ENCODE assay signal across 9 cellular contexts in the genomic region with DNA sequence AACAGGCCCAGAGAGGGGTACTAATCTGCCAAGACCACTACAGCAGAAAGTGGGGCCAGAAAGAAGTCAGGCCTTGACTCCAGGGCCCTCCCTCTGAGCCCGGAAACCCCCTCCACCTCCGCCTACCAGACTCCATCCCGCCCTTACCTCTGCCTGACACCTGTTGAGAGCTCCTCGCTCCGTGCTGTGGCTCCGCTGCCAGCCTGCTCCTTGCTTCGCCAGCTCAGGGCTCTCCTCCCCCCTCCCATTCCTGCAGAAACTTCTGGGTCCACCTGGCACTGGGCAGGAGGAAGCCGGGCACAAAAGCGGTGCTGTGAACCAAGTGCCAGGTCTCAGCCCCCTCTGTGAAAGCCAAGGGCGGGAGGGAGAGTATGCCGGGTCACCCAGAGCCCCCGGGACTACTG. TPM values are rescaled to one million over a fixed set of nuclear protein-coding genes. Genes with fewer than 3 reads are reported as not detected.
DNase-seq lines count a peak whose midpoint lies in the region; ATAC-seq, FAIRE-seq and TF ChIP-seq lines count a peak whose summit lies in the region.
"Had no signal": no experiment of that assay in that cellular context is flagged by ENCODE, and none has a peak within 500 bp of the region (broad histone marks: within the 10 kb centered on the region; RNA-seq: fewer than 3 reads in every experiment).

No MANE protein-coding gene starts in this region.

- peak; percentile 49 to 80 (median 70) for DNase-seq in CD4-positive, alpha-beta T cell
- peak; percentile 74 for DNase-seq in T-helper 22 cell (ENCODE audit: low read depth)
- no peak for DNase-seq in GM12878 (ENCODE audit: low read depth, low spot score)
- peak in 2 of 5 donors; percentile 45 to 48 for DNase-seq in ovary
- DNase-seq in RPMI8226: no peak
- no peak for DNase-seq in NCI-H2227 treated with DMSO at 0.1 percent for 48 hours (lab: John Stamatoyannopoulos, UW)
- no peak for DNase-seq in GM20000 (ENCODE audit: low spot score)

- intact Hi-C loops in CD4-positive, alpha-beta T cell (cut with DNase I, micrococcal nuclease): loop anchor here in 1 of 2 experiments (1.0 to 5.0 kb wide), 3 partner anchors 12 to 168 kb away; a partner anchor contains a TSS
- intact Hi-C loops in GM12878 (cut with micrococcal nuclease; ENCODE audit: unreplicated experiment): no loop called here
- intact Hi-C loops in ovary (cut with DNase I): no loop called here

- in situ Hi-C loops in GM12878 (cut with MboI): no loop called here

- SMC1A ChIA-PET in GM12878 (lab: Charles Lee; ENCODE audit: uncharacterized antibody, unreplicated experiment): interaction anchor here (1.0 to 4.9 kb wide), 6 partner anchors 11 to 126 kb away, joined by 3 to 37 read pairs (median 5); a partner anchor contains a TSS

- 2% methylated on average over 12 of the region's 12 CpGs for WGBS in GM12878 (ENCODE audit: insufficient coverage, insufficient replicate concordance, low lambda C conversion rate, missing lambda C conversion rate)
- WGBS in ovary, 3 donors: 65 to 79% (median 76%) methylated on average over 12 of the region's 12 CpGs

- no peak for TF ChIP-seq CTCF in CD4-positive, alpha-beta T cell (IDR thresholded peaks at IDR 0.05)
- no peak for TF ChIP-seq CTCF in GM12878 (IDR thresholded peaks at IDR 0.05 in 2 of 3, conservative IDR thresholded peaks at IDR 0.05 in 1 of 3; ENCODE audit: control insufficient read depth in 2 of 3, extremely low read depth in 1 of 3, insufficient read depth in 1 of 3, low read depth in 3 of 3, low read length in 3 of 3)
- no peak for TF ChIP-seq CTCF in ovary (IDR thresholded peaks at IDR 0.05)
- TF ChIP-seq CTCF in GM20000 (IDR thresholded peaks at IDR 0.05; ENCODE audit: extremely low read depth, missing control alignments): no peak

- H3K4me2 ChIP-seq in GM12878 (ENCODE audit: control insufficient read depth, insufficient read depth): peak overlapping the region; percentile 75

- H3K36me3 ChIP-seq in GM12878 (ENCODE audit: control insufficient read depth in 2 of 2, insufficient read depth in 2 of 2, low read length in 1 of 2) (peaks cover 3 to 13% of the 10 kb centered on the region in 2 experiments; a peak in 2 of 4 replicates), ovary (no peaks in the 10 kb centered on the region)

- no peaks in the 10 kb centered on the region for H4K20me1 ChIP-seq in GM12878 (ENCODE audit: control insufficient read depth, insufficient read depth)

- peak overlapping the region; percentile 57 for H3K9ac ChIP-seq in GM12878 (ENCODE audit: control insufficient read depth, insufficient read depth, low read length)

- H3K4me1 Mint-ChIP-seq in CD4-positive, alpha-beta T cell (ENCODE audit: low read depth): peaks cover 58% of the 10 kb centered on the region

- POLR2A ChIA-PET in CD4-positive, alpha-beta T cell (lab: Charles Lee): interaction anchor here (0.5 to 5.0 kb wide), 17 partner anchors 8 to 455 kb away, joined by 3 to 77 read pairs (median 6); a partner anchor contains a TSS
- POLR2A ChIA-PET in GM12878 (lab: Charles Lee): interaction anchor here (0.5 to 11.0 kb wide), 9 partner anchors 10 to 474 kb away, joined by 3 to 166 read pairs (median 4); a partner anchor contains a TSS

- 0 out of 2 replicates have a peak overlapping the region, but pooled peaks have one; percentile 5 for H3K4me3 ChIP-seq in GM12878
- no peak overlapping the region for H3K4me3 ChIP-seq in ovary

- H3K9me3 Mint-ChIP-seq in CD4-positive, alpha-beta T cell: no peaks in the 10 kb centered on the region

- no TSS peak for BruUV-seq in GM12878 (replicated peaks; lab: Mats Ljungman, UMichigan)

- no peaks in the 10 kb centered on the region for H3K27me3 Mint-ChIP-seq in CD4-positive, alpha-beta T cell

- no peaks in the 10 kb centered on the region for H3K9me3 ChIP-seq in CD4-positive, alpha-beta T cell (ENCODE audit: control insufficient read depth, low read length)
- no peaks in the 10 kb centered on the region for H3K9me3 ChIP-seq in GM12878 (replicated peaks; ENCODE audit: control insufficient read depth, insufficient read depth, low read length)
- no peaks in the 10 kb centered on the region for H3K9me3 ChIP-seq in ovary

- TF ChIP-seq RAD21 in GM12878 (IDR thresholded peaks at IDR 0.05; ENCODE audit: insufficient read depth, low read depth, low read length): no peak

- H2AFZ ChIP-seq in GM12878 (ENCODE audit: control insufficient read depth, low read depth, low read length): no peak overlapping the region

- H3K27ac ChIP-seq in CD4-positive, alpha-beta T cell (ENCODE audit: low read depth, low read length): peak overlapping the region; percentile 95
- H3K27ac ChIP-seq in GM12878 (ENCODE audit: control insufficient read depth, insufficient read depth): peak overlapping the region; percentile 90
- peak overlapping the region; percentile 7 to 86 for H3K27ac ChIP-seq in ovary
- H3K27ac ChIP-seq: C4-2B had no signal

- peaks cover 61% of the 10 kb centered on the region for H3K4me1 ChIP-seq in GM12878 (ENCODE audit: control insufficient read depth, insufficient read depth, low read length)
- H3K4me1 ChIP-seq in ovary (ENCODE audit: insufficient read depth): peaks cover 21% of the 10 kb centered on the region

- RAD21 ChIA-PET in GM12878 (lab: Charles Lee; ENCODE audit: unreplicated experiment): interaction anchor here (0.7 to 10.1 kb wide), 6 partner anchors 8 to 171 kb away, joined by 3 to 92 read pairs (median 6); a partner anchor contains a TSS

- no peak; the same call in 1 of the 2 replicates for TF ChIP-seq POLR2A in GM12878 (IDR thresholded peaks at IDR 0.05; ENCODE audit: low read depth, low read length)
- no peak for TF ChIP-seq POLR2A in ovary (IDR thresholded peaks at IDR 0.05)

- FAIRE-seq in GM12878 (lab: Jason Lieb, UNC): peak; percentile 69

- H3K27me3 ChIP-seq in CD4-positive, alpha-beta T cell (ENCODE audit: control insufficient read depth, insufficient read depth, low read length): no peaks in the 10 kb centered on the region
- H3K27me3 ChIP-seq in GM12878 (replicated peaks in 1 of 2; ENCODE audit: control insufficient read depth in 2 of 2, insufficient read depth in 2 of 2, low read length in 1 of 2) (no peaks in the 10 kb centered on the region), ovary (no peaks in the 10 kb centered on the region)

- peaks cover 27% of the 10 kb centered on the region for H3K36me3 Mint-ChIP-seq in CD4-positive, alpha-beta T cell (ENCODE audit: low read depth)

- peak overlapping the region; percentile 89 for H3K4me3 Mint-ChIP-seq in CD4-positive, alpha-beta T cell

- ATAC-seq in CD4-positive, alpha-beta T cell (ENCODE audit: poor library complexity): peak; percentile 62
- ATAC-seq in GM12878 (peak; percentile 67), HG03097 (IDR thresholded peaks at IDR 0.05; ENCODE audit: low FRiP score, unreplicated experiment) (no peak)

- peak overlapping the region; percentile 98 for H3K27ac Mint-ChIP-seq in CD4-positive, alpha-beta T cell

- peaks cover 8% of the 10 kb centered on the region for H3K79me2 ChIP-seq in GM12878 (ENCODE audit: control insufficient read depth, insufficient read depth, low read length)

- CTCF ChIA-PET in CD4-positive, alpha-beta T cell (lab: Charles Lee): interaction anchor here (1.5 to 2.0 kb wide), 3 partner anchors 11 to 171 kb away, joined by 4 to 6 read pairs (median 5); a partner anchor contains a TSS
- CTCF ChIA-PET in GM12878 (lab: Yijun Ruan, JAX): interaction anchor here (0.7 to 1.6 kb wide), 9 partner anchors 10 to 122 kb away, joined by 3 to 18 read pairs (median 4); a partner anchor contains a TSS

- TF ChIP-seq EP300 in GM12878 (IDR thresholded peaks at IDR 0.05; ENCODE audit: borderline replicate concordance in 1 of 2, control insufficient read depth in 1 of 2, low read depth in 2 of 2, low read length in 2 of 2) (no peak), ovary (IDR thresholded peaks at IDR 0.05) (no peak)

RNA-seq across cellular contexts. Expression of a gene that starts 6.4 kb away (rescaled TPM):
- 10 to 100 TPM; 93.1 to 97.5 TPM for total RNA-seq in CD4-positive, alpha-beta T cell
- total RNA-seq in GM12878 (2013; cell fraction: nucleolus; rRNA removed): 55.6 and 55.9 TPM in 2 replicates
- total RNA-seq in GM12878 (2014; rRNA removed) (22.6 and 27.0 TPM in 2 replicates), GM12878 (2014; rRNA removed; fragmentation: Illumina TruSeq; extraction: Trizol) (16.0 and 17.6 TPM in 2 replicates), GM12878 (2021) (21.1 and 23.2 TPM in 2 replicates), ovary (100 to 1,000 TPM in 5 of 7 donors, 10 to 100 TPM in 2; 58.5 to 141 (median 111) TPM)
- polyA plus RNA-seq in GM12878 (2011; ENCODE audit: low read depth): 9.5 TPM
- polyA plus RNA-seq in GM12878 (2011; rRNA removed) (13.9 and 24.6 TPM in 2 replicates), GM12878 (2014; fragmentation: Illumina TruSeq; extraction: Trizol) (7.2 and 16.1 TPM in 2 replicates), GM12878 (2014; fragmentation: Nextera tagmentation; extraction: Ambion mirVana) (under 1 TPM; 0.40 to 0.48 TPM), GM12878 (2014; rRNA removed) (24.0 and 24.7 TPM in 2 replicates), GM12878 (2016; fragmentation: Nextera tagmentation; extraction: Ambion mirVana) (10 to 100 TPM; 12.6 to 12.7 TPM), ovary (100 to 1,000 TPM in 1 of 2 donors, 10 to 100 TPM in 1; 52.5 to 145 TPM)
- 28.4 and 35.1 TPM in 2 replicates for polyA plus RNA-seq in GM12878 (2011; cell fraction: cytosol; rRNA removed)
- 55.5 and 94.2 TPM in 2 replicates for polyA plus RNA-seq in GM12878 (2011; cell fraction: nucleus; rRNA removed)
- polyA plus RNA-seq in GM12878 (2012): 19.0 and 22.5 TPM in 2 replicates
- 20.8 and 26.1 TPM in 2 replicates for polyA minus RNA-seq in GM12878 (2011; rRNA and poly(A)+ RNA removed)
- 4.7 and 8.0 TPM in 2 replicates for polyA minus RNA-seq in GM12878 (2011; cell fraction: cytosol; rRNA and poly(A)+ RNA removed)
- 12.1 and 16.7 TPM in 2 replicates for polyA minus RNA-seq in GM12878 (2011; cell fraction: nucleus; rRNA and poly(A)+ RNA removed)

RNA-seq across cellular contexts. Expression of a gene that starts 11.1 kb away (rescaled TPM):
- total RNA-seq in CD4-positive, alpha-beta T cell: 10 to 100 TPM; 28.7 to 30.2 TPM
- 98.4 and 112 TPM in 2 replicates for total RNA-seq in GM12878 (2013; cell fraction: nucleolus; rRNA removed)
- total RNA-seq in GM12878 (2014; rRNA removed) (48.3 and 57.4 TPM in 2 replicates), GM12878 (2014; rRNA removed; fragmentation: Illumina TruSeq; extraction: Trizol) (20.7 and 23.7 TPM in 2 replicates), GM12878 (2021) (56.1 and 64.1 TPM in 2 replicates), ovary (10 to 100 TPM; 29.5 to 58.4 (median 46.4) TPM)
- 11.8 TPM for polyA plus RNA-seq in GM12878 (2011; ENCODE audit: low read depth)
- polyA plus RNA-seq in GM12878 (2011; rRNA removed) (6.9 and 16.4 TPM in 2 replicates), GM12878 (2014; fragmentation: Illumina TruSeq; extraction: Trizol) (3.0 and 13.5 TPM in 2 replicates), GM12878 (2014; fragmentation: Nextera tagmentation; extraction: Ambion mirVana) (1 to 10 TPM; 4.2 to 6.6 TPM), GM12878 (2014; rRNA removed) (63.2 and 68.1 TPM in 2 replicates), GM12878 (2016; fragmentation: Nextera tagmentation; extraction: Ambion mirVana) (10 to 100 TPM; 46.7 to 49.9 TPM), ovary (10 to 100 TPM in 1 of 2 donors, 1 to 10 TPM in 1; 2.2 to 34.0 TPM)
- polyA plus RNA-seq in GM12878 (2011; cell fraction: cytosol; rRNA removed): 38.1 and 52.2 TPM in 2 replicates
- 59.2 and 59.5 TPM in 2 replicates for polyA plus RNA-seq in GM12878 (2011; cell fraction: nucleus; rRNA removed)
- 40.4 and 47.8 TPM in 2 replicates for polyA plus RNA-seq in GM12878 (2012)
- 23.9 and 54.0 TPM in 2 replicates for polyA minus RNA-seq in GM12878 (2011; rRNA and poly(A)+ RNA removed)
- 25.1 and 31.3 TPM in 2 replicates for polyA minus RNA-seq in GM12878 (2011; cell fraction: cytosol; rRNA and poly(A)+ RNA removed)
- polyA minus RNA-seq in GM12878 (2011; cell fraction: nucleus; rRNA and poly(A)+ RNA removed): 27.2 and 51.5 TPM in 2 replicates

RNA-seq across cellular contexts. Expression of a gene that starts 24.8 kb away (rescaled TPM):
- total RNA-seq in CD4-positive, alpha-beta T cell: 1 to 10 TPM; 2.9 to 3.3 TPM
- total RNA-seq in GM12878 (2013; cell fraction: nucleolus; rRNA removed): 1.9 and 2.0 TPM in 2 replicates
- 0.40 TPM in 1 of 2 replicates, not detected in the other for total RNA-seq in GM12878 (2014; rRNA removed)
- 0.14 and 0.22 TPM in 2 replicates for total RNA-seq in GM12878 (2014; rRNA removed; fragmentation: Illumina TruSeq; extraction: Trizol)
- 0.32 and 0.64 TPM in 2 replicates for total RNA-seq in GM12878 (2021)
- 0.41 TPM for polyA plus RNA-seq in GM12878 (2011; ENCODE audit: low read depth)
- 0.12 and 0.50 TPM in 2 replicates for polyA plus RNA-seq in GM12878 (2011; rRNA removed)
- 0.34 and 0.52 TPM in 2 replicates for polyA plus RNA-seq in GM12878 (2011; cell fraction: cytosol; rRNA removed)
- polyA plus RNA-seq in GM12878 (2011; cell fraction: nucleus; rRNA removed): 2.2 and 3.0 TPM in 2 replicates
- 0.60 and 1.1 TPM in 2 replicates for polyA plus RNA-seq in GM12878 (2012)
- polyA plus RNA-seq in GM12878 (2014; fragmentation: Illumina TruSeq; extraction: Trizol): 0.04 TPM in 1 of 2 replicates, not detected in the other
- polyA plus RNA-seq in GM12878 (2014; fragmentation: Nextera tagmentation; extraction: Ambion mirVana): not detected
- polyA plus RNA-seq in GM12878 (2014; rRNA removed): 0.55 and 0.67 TPM in 2 replicates
- polyA plus RNA-seq in GM12878 (2016; fragmentation: Nextera tagmentation; extraction: Ambion mirVana): under 1 TPM; 0.11 to 0.47 TPM
- polyA minus RNA-seq in GM12878 (2011; rRNA and poly(A)+ RNA removed): 0.10 TPM in 1 of 2 replicates, not detected in the other
- not detected in 2 replicates for polyA minus RNA-seq in GM12878 (2011; cell fraction: cytosol; rRNA and poly(A)+ RNA removed)
- 0.57 and 0.85 TPM in 2 replicates for polyA minus RNA-seq in GM12878 (2011; cell fraction: nucleus; rRNA and poly(A)+ RNA removed)
- total RNA-seq in ovary: 1 to 10 TPM in 6 of 7 donors, under 1 TPM in 1; 0.48 to 4.0 (median 2.0) TPM
- polyA plus RNA-seq in ovary: under 1 TPM; 0.10 to 0.35 TPM

RNA-seq across cellular contexts. Expression of a gene that starts 28.3 kb away (rescaled TPM):
- total RNA-seq in CD4-positive, alpha-beta T cell: 10 to 100 TPM; 46.7 to 52.6 TPM
- total RNA-seq in GM12878 (2013; cell fraction: nucleolus; rRNA removed): 1.8 and 2.4 TPM in 2 replicates
- 0.87 and 3.1 TPM in 2 replicates for total RNA-seq in GM12878 (2014; rRNA removed)
- total RNA-seq in GM12878 (2014; rRNA removed; fragmentation: Illumina TruSeq; extraction: Trizol): 0.14 and 1.8 TPM in 2 replicates
- total RNA-seq in GM12878 (2021): 2.1 and 2.2 TPM in 2 replicates
- polyA plus RNA-seq in GM12878 (2011; ENCODE audit: low read depth): 1.8 TPM
- 0.98 and 1.8 TPM in 2 replicates for polyA plus RNA-seq in GM12878 (2011; rRNA removed)
- 2.5 and 3.1 TPM in 2 replicates for polyA plus RNA-seq in GM12878 (2011; cell fraction: cytosol; rRNA removed)
- 21.6 and 27.7 TPM in 2 replicates for polyA plus RNA-seq in GM12878 (2011; cell fraction: nucleus; rRNA removed)
- 5.1 and 8.4 TPM in 2 replicates for polyA plus RNA-seq in GM12878 (2012)
- polyA plus RNA-seq in GM12878 (2014; fragmentation: Illumina TruSeq; extraction: Trizol): 1.3 and 1.8 TPM in 2 replicates
- polyA plus RNA-seq in GM12878 (2014; fragmentation: Nextera tagmentation; extraction: Ambion mirVana): 1 to 10 TPM in 1 of 2 experiments, under 1 TPM in 1; 0.23 to 1.4 TPM
- polyA plus RNA-seq in GM12878 (2014; rRNA removed): 2.1 and 4.7 TPM in 2 replicates
- polyA plus RNA-seq in GM12878 (2016; fragmentation: Nextera tagmentation; extraction: Ambion mirVana): 1 to 10 TPM; 1.4 to 2.2 TPM
- polyA minus RNA-seq in GM12878 (2011; rRNA and poly(A)+ RNA removed): 0.29 and 0.88 TPM in 2 replicates
- polyA minus RNA-seq in GM12878 (2011; cell fraction: cytosol; rRNA and poly(A)+ RNA removed): 3.3 and 6.0 TPM in 2 replicates
- polyA minus RNA-seq in GM12878 (2011; cell fraction: nucleus; rRNA and poly(A)+ RNA removed): 0.24 and 0.67 TPM in 2 replicates
- total RNA-seq in ovary: 100 to 1,000 TPM in 6 of 7 donors, 10 to 100 TPM in 1; 30.9 to 174 (median 151) TPM
- polyA plus RNA-seq in ovary: 10 to 100 TPM; 37.7 to 87.4 TPM

RNA-seq across cellular contexts. Expression of a gene that starts 31.9 kb away (rescaled TPM):
- total RNA-seq in CD4-positive, alpha-beta T cell: 10 to 100 TPM; 41.7 to 47.6 TPM
- 35.0 and 35.4 TPM in 2 replicates for total RNA-seq in GM12878 (2013; cell fraction: nucleolus; rRNA removed)
- 36.3 and 40.3 TPM in 2 replicates for total RNA-seq in GM12878 (2014; rRNA removed)
- total RNA-seq in GM12878 (2014; rRNA removed; fragmentation: Illumina TruSeq; extraction: Trizol): 30.6 and 31.7 TPM in 2 replicates
- 40.7 and 44.0 TPM in 2 replicates for total RNA-seq in GM12878 (2021)
- polyA plus RNA-seq in GM12878 (2011; ENCODE audit: low read depth): 17.4 TPM
- polyA plus RNA-seq in GM12878 (2011; rRNA removed): 25.8 and 49.2 TPM in 2 replicates
- 73.3 and 82.9 TPM in 2 replicates for polyA plus RNA-seq in GM12878 (2011; cell fraction: cytosol; rRNA removed)
- polyA plus RNA-seq in GM12878 (2011; cell fraction: nucleus; rRNA removed): 54.9 and 64.6 TPM in 2 replicates
- polyA plus RNA-seq in GM12878 (2012): 30.5 and 35.8 TPM in 2 replicates
- polyA plus RNA-seq in GM12878 (2014; fragmentation: Illumina TruSeq; extraction: Trizol): 24.3 and 45.4 TPM in 2 replicates
- 10 to 100 TPM; 22.7 to 24.2 TPM for polyA plus RNA-seq in GM12878 (2014; fragmentation: Nextera tagmentation; extraction: Ambion mirVana)
- 54.3 and 56.5 TPM in 2 replicates for polyA plus RNA-seq in GM12878 (2014; rRNA removed)
- polyA plus RNA-seq in GM12878 (2016; fragmentation: Nextera tagmentation; extraction: Ambion mirVana): 10 to 100 TPM; 76.7 to 77.9 TPM
- polyA minus RNA-seq in GM12878 (2011; rRNA and poly(A)+ RNA removed): 39.4 and 64.4 TPM in 2 replicates
- 27.0 and 30.2 TPM in 2 replicates for polyA minus RNA-seq in GM12878 (2011; cell fraction: cytosol; rRNA and poly(A)+ RNA removed)
- polyA minus RNA-seq in GM12878 (2011; cell fraction: nucleus; rRNA and poly(A)+ RNA removed): 38.0 and 63.1 TPM in 2 replicates
- total RNA-seq in ovary: 10 to 100 TPM; 10.6 to 37.1 (median 27.8) TPM
- polyA plus RNA-seq in ovary: 10 to 100 TPM; 22.7 to 27.2 TPM

Comparison
In these comparisons a context has a peak if more than half of its experiments do, and no peak if none do; other contexts are left out.
1. DNase-seq: peak in CD4-positive, alpha-beta T cell (10 of 10) and T-helper 22 cell (single experiment); none in GM12878 (single experiment), RPMI8226 (single experiment), NCI-H2227 treated with DMSO at 0.1 percent for 48 hours (single experiment) and GM20000 (single experiment).
2. Peak in every context shown above with its lines, with median percentiles within 50 percentile points of each other: H3K27ac ChIP-seq.